In genomic region chr3:49718419-49719213, GRCh38 we compare ENCODE assay signal across 1 cellular context.
TF ChIP-seq lines count a peak whose summit lies in the region.

No MANE protein-coding gene starts in this region.

TF ChIP-seq in K562, 482 proteins besides CTCF, POLR2A, EP300 and RAD21:
- TF ChIP-seq KAT8 (IDR thresholded peaks at IDR 0.05; ENCODE audit: low read depth), result no peak
- TF ChIP-seq LARP7 (IDR thresholded peaks at IDR 0.05), result no peak
- no peak for TF ChIP-seq SMARCA5 (IDR thresholded peaks at IDR 0.05)
- TF ChIP-seq RBFOX2 (IDR thresholded peaks at IDR 0.05; ENCODE audit: low read depth, low read length), result peak; percentile 36
- TF ChIP-seq PHB2 (IDR thresholded peaks at IDR 0.05; ENCODE audit: low read depth), result no peak
- no peak for TF ChIP-seq SLC30A9 (CRISPR knock-in tag; IDR thresholded peaks at IDR 0.05)
- no peak for TF ChIP-seq ELF4 (CRISPR knock-in tag; IDR thresholded peaks at IDR 0.05)
- TF ChIP-seq MYC (IDR thresholded peaks at IDR 0.05; ENCODE audit: low read depth, low read length), result no peak
- no peak for TF ChIP-seq MYC (CRISPR knock-in tag; IDR thresholded peaks at IDR 0.05; ENCODE audit: borderline replicate concordance, low read depth)
- peak; percentile 95 for TF ChIP-seq ZBTB33 (CRISPR knock-in tag; IDR thresholded peaks at IDR 0.05)
